In the genomic region with DNA sequence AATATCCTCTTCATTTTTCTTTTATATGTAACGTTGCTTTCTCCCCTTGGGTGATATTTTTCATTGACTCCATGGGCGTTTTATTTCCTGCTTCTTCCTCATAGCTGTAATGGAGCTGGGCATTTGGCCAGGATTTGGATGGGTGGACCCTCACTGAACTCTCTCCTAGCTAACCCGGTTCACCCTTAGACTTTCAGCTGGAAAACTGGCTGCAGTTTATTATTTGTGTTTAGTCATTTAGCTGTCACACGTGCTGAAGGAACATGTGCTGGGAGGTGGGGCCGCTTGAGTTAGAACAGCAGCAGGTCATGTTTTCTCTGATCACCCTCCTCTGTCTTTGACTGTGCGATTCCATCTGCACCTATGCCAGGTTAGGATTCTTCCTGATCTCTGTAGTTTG, we compare ENCODE assay signal across 12 cellular contexts.
DNase-seq lines count a peak whose midpoint lies in the region; ATAC-seq and TF ChIP-seq lines count a peak whose summit lies in the region.
"Had no signal": no experiment of that assay in that cellular context is flagged by ENCODE, and none has a peak within 500 bp of the region (broad histone marks: within the 10 kb centered on the region; RNA-seq: fewer than 3 reads in every experiment).

No MANE protein-coding gene starts in this region.

- no peaks in the 10 kb centered on the region; the same call in 1 of the 2 replicates for H3K27me3 Mint-ChIP-seq in HFFc6 (ENCODE audit: insufficient read depth)

- POLR2A ChIA-PET in A673 (lab: Charles Lee; ENCODE audit: low non-redundant PET) = interaction anchor here (0.6 kb wide), 1 partner anchor 1142 kb away, joined by 8 read pairs; no protein-coding TSS in a partner anchor

- H3K9me3 ChIP-seq in A673 (ENCODE audit: low read depth, low read length, poor library complexity, severe bottlenecking) (no peaks in the 10 kb centered on the region), mucosa of descending colon (no peaks in the 10 kb centered on the region)
- H3K9me3 ChIP-seq: BE2C, esophagus muscularis mucosa had no signal

- intact Hi-C loops in A673 (cut with micrococcal nuclease; ENCODE audit: unreplicated experiment) = no loop called here
- intact Hi-C loops in mucosa of descending colon (cut with DNase I, micrococcal nuclease) = no loop called here

- no TSS peak for BruUV-seq in A673 (replicated peaks; lab: Mats Ljungman, UMichigan)

- no peaks in the 10 kb centered on the region for H3K27me3 ChIP-seq in A673 (replicated peaks; ENCODE audit: insufficient read depth, low read depth, low read length, poor library complexity)
- H3K27me3 ChIP-seq: BE2C, esophagus muscularis mucosa had no signal

- no peak overlapping the region for H3K4me3 Mint-ChIP-seq in HFFc6
- H3K4me3 Mint-ChIP-seq: T-helper 1 cell treated with Interleukin-12 subunit alpha and Interleukin-12 subunit beta and Interleukin-4 antibody, amounts not matched to agents 30 μg/mL and 1 μg/mL, for 36 hours had no signal

- H3K4me3 ChIP-seq in A673 (ENCODE audit: low read depth, low read length, poor library complexity, severe bottlenecking) (no peak overlapping the region), cardiac fibroblast (replicated peaks in 1 of 2; ENCODE audit: low read depth in 2 of 2, low read length in 2 of 2) (no peak overlapping the region), mucosa of descending colon (no peak overlapping the region)
- H3K4me3 ChIP-seq: esophagus muscularis mucosa had no signal

- CTCF ChIA-PET in A673 (lab: Charles Lee) = no interaction called here

- no peaks in the 10 kb centered on the region for H3K4me1 ChIP-seq in A673 (ENCODE audit: insufficient read depth, low read length, poor library complexity, severe bottlenecking)
- H3K4me1 ChIP-seq in mucosa of descending colon (ENCODE audit: low read depth) = peaks cover 8% of the 10 kb centered on the region
- H3K4me1 ChIP-seq: BE2C, esophagus muscularis mucosa had no signal

- peaks cover 6% of the 10 kb centered on the region; the same call in 1 of the 2 replicates for H3K4me1 Mint-ChIP-seq in HFFc6 (ENCODE audit: low read depth)

- TF ChIP-seq CTCF in A673 (conservative IDR thresholded peaks at IDR 0.05; ENCODE audit: low read depth, low read length) (no peak), cardiac fibroblast (IDR thresholded peaks at IDR 0.05; ENCODE audit: low read depth, low read length) (no peak), mucosa of descending colon (IDR thresholded peaks at IDR 0.05) (no peak), HFFc6 (IDR thresholded peaks at IDR 0.05) (no peak)

- H3K27ac ChIP-seq in A673 (ENCODE audit: low read depth, low read length, poor library complexity, severe bottlenecking) = no peak overlapping the region
- H3K27ac ChIP-seq: esophagus muscularis mucosa had no signal

- no peaks in the 10 kb centered on the region for H3K36me3 ChIP-seq in A673 (ENCODE audit: insufficient read depth, low read length, poor library complexity, severe bottlenecking)
- no peaks in the 10 kb centered on the region for H3K36me3 ChIP-seq in mucosa of descending colon (ENCODE audit: low read depth)
- H3K36me3 ChIP-seq: BE2C, esophagus muscularis mucosa had no signal

- no peak overlapping the region for H3K27ac Mint-ChIP-seq in HFFc6
- H3K27ac Mint-ChIP-seq: T-helper 1 cell treated with Interleukin-12 subunit alpha and Interleukin-12 subunit beta and Interleukin-4 antibody, amounts not matched to agents 30 μg/mL and 1 μg/mL, for 36 hours had no signal

- H3K9me3 Mint-ChIP-seq in HFFc6 = peaks cover 3% of the 10 kb centered on the region; the same call in 1 of the 2 replicates
- H3K9me3 Mint-ChIP-seq: T-helper 1 cell treated with Interleukin-12 subunit alpha and Interleukin-12 subunit beta and Interleukin-4 antibody, amounts not matched to agents 30 μg/mL and 1 μg/mL, for 36 hours had no signal

- DNase-seq in A673 (ENCODE audit: low spot score) (peak; percentile 33), LoVo (ENCODE audit: low spot score) (peak; percentile 27), cardiac fibroblast (ENCODE audit: low read depth in 2 of 2) (peak; percentile 12 to 43), mucosa of descending colon (peak; percentile 63 to 94 (median 79)), midbrain (lab: John Stamatoyannopoulos, UW) (no peak), HFFc6 (no peak), germinal center (ENCODE audit: low spot score) (no peak)
- DNase-seq: BE2C, NCI-H526 had no signal

- ATAC-seq in mucosa of descending colon = peak; percentile 100
- ATAC-seq in GM21825 (IDR thresholded peaks at IDR 0.05; ENCODE audit: unreplicated experiment) = no peak

- no peaks in the 10 kb centered on the region for H3K36me3 Mint-ChIP-seq in HFFc6 (ENCODE audit: low read depth)

Comparison
In these comparisons a context has a peak if more than half of its experiments do, and no peak if none do; other contexts are left out.
1. DNase-seq: peak in A673 (single experiment), LoVo (single experiment), cardiac fibroblast (2 of 2) and mucosa of descending colon (3 of 3); none in midbrain (single experiment), HFFc6 (single experiment) and germinal center (single experiment).